In genomic region chr13:79341202-79341601, GRCh38 we compare ENCODE assay signal across 21 cellular contexts.
"Had no signal": no experiment of that assay in that cellular context is flagged by ENCODE, and none has a peak within 500 bp of the region (broad histone marks: within the 10 kb centered on the region; RNA-seq: fewer than 3 reads in every experiment).

No MANE protein-coding gene starts in this region.

- H3K27ac Mint-ChIP-seq: dendritic cell treated with granulocyte-macrophage colony-stimulating factor and Interleukin-4, amounts not matched to agents 40 ng/mL and 50 ng/mL, for 4 days; nephron; stimulated activated effector memory CD8-positive, alpha-beta T cell treated with anti-CD3 and anti-CD28 coated beads, Interleukin-12 subunit alpha, Interleukin-12 subunit beta, amount 100 ng/mL, for 72 hours; stimulated activated naive CD8-positive, alpha-beta T cell treated with anti-CD3 and anti-CD28 coated beads, Interleukin-15, Interleukin-2, amounts not matched to agents 100 ng/mL and 50 ng/mL, for 24 hours had no signal

- ATAC-seq: foreskin keratinocyte; left lung; lower lobe of right lung; psoas muscle; right lobe of liver; stimulated activated effector memory CD8-positive, alpha-beta T cell treated with anti-CD3 and anti-CD28 coated beads, Interleukin-12 subunit alpha, Interleukin-12 subunit beta, amount 100 ng/mL, for 72 hours; upper lobe of right lung had no signal

- H2AFZ ChIP-seq: parathyroid adenoma had no signal

- H3K4me1 Mint-ChIP-seq: immature natural killer cell, nephron had no signal

- H3K4me3 ChIP-seq: left lung, lower lobe of right lung, psoas muscle, right lobe of liver, testis, tibial nerve, upper lobe of right lung, vagina had no signal

- H3K27me3 Mint-ChIP-seq: dendritic cell treated with granulocyte-macrophage colony-stimulating factor and Interleukin-4, amounts not matched to agents 40 ng/mL and 50 ng/mL, for 4 days; stimulated activated naive CD8-positive, alpha-beta T cell treated with anti-CD3 and anti-CD28 coated beads, Interleukin-15, Interleukin-2, amounts not matched to agents 100 ng/mL and 50 ng/mL, for 24 hours had no signal

- H3K27ac ChIP-seq: foreskin keratinocyte, left lung, lower lobe of right lung, parathyroid adenoma, psoas muscle, right lobe of liver, testis, tibial nerve, upper lobe of right lung, vagina had no signal

- H3K79me2 ChIP-seq: parathyroid adenoma had no signal

- H3K9me3 ChIP-seq: left lung, lower lobe of right lung, psoas muscle, right lobe of liver, testis, tibial nerve, upper lobe of right lung, vagina had no signal

- H3K4me1 ChIP-seq: foreskin keratinocyte, left lung, lower lobe of right lung, parathyroid adenoma, psoas muscle, right lobe of liver, testis, tibial nerve, upper lobe of right lung, vagina had no signal

- H3K4me3 Mint-ChIP-seq: dendritic cell treated with granulocyte-macrophage colony-stimulating factor and Interleukin-4, amounts not matched to agents 40 ng/mL and 50 ng/mL, for 4 days; immature natural killer cell; nephron; stimulated activated effector memory CD8-positive, alpha-beta T cell treated with anti-CD3 and anti-CD28 coated beads, Interleukin-12 subunit alpha, Interleukin-12 subunit beta, amount 100 ng/mL, for 72 hours; stimulated activated naive CD8-positive, alpha-beta T cell treated with anti-CD3 and anti-CD28 coated beads, Interleukin-15, Interleukin-2, amounts not matched to agents 100 ng/mL and 50 ng/mL, for 24 hours had no signal

- H3K9me3 Mint-ChIP-seq: dendritic cell treated with granulocyte-macrophage colony-stimulating factor and Interleukin-4, amounts not matched to agents 40 ng/mL and 50 ng/mL, for 4 days; immature natural killer cell; nephron; stimulated activated effector memory CD8-positive, alpha-beta T cell treated with anti-CD3 and anti-CD28 coated beads, Interleukin-12 subunit alpha, Interleukin-12 subunit beta, amount 100 ng/mL, for 72 hours; stimulated activated naive CD8-positive, alpha-beta T cell treated with anti-CD3 and anti-CD28 coated beads, Interleukin-15, Interleukin-2, amounts not matched to agents 100 ng/mL and 50 ng/mL, for 24 hours had no signal

- H3K9ac ChIP-seq: parathyroid adenoma had no signal

- H3K27me3 ChIP-seq: foreskin keratinocyte, left lung, right lobe of liver, testis, tibial nerve, upper lobe of right lung, vagina had no signal

- DNase-seq: erythroblast; foreskin keratinocyte; immature natural killer cell; left lung; lower lobe of right lung; mesenchymal stem cell; midbrain; psoas muscle; retina; right lobe of liver; stimulated activated CD4-positive, alpha-beta T cell treated with anti-CD3 and anti-CD28 coated beads, Interleukin-4, amount 100 ng/mL, for 1 hour; stimulated activated CD8-positive, alpha-beta memory T cell treated with anti-CD3 and anti-CD28 coated beads, Interleukin-4, amount 100 ng/mL, for 48 hours; testis; upper lobe of right lung had no signal
